In the genomic region with DNA sequence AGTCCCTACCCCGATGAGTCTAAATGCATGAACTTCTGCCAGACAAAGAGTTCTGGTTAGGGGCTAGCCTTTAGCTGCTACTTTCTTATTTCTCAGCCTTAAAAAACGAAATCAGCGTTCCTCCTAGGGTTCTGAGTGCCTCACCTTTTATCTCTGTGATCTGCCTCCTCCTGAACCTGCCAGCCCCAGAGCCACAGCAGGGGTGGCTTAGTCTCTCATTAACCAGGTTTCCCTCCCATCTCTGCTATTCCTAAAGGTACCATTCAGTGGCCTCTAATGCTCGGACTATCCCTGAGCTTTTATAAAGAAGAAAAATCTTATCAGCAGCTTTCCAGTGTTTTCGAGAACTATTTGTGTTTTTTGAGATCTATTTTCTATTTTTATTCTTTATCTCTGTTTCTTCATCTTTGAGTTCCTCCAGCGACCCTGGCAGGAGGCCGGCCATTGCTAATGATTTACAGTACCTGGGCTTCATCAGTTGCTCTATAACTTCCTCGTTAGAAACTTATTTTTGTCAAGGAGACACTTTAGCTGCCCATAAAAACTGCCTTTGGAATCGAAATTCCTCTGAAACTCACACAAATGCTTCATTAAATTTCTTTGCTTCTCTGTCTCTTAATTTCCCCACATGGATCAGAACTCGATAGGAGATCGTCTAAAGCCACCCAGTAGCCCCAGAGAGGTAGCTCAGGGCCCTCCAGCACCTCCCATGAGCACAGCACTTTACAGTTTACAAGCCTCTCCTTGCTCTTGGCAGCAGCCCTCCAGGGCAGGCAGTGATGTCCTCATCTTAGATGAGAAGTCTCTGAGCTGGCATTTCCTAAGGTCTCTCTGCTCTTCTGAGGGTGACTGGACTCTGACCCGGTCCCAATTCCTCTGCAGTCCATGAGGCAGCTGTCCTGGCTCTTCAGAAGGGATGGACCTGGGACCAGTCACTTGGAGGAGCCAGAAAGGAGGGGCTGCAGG, we compare ENCODE assay signal across 21 cellular contexts.
DNase-seq lines count a peak whose midpoint lies in the region; ATAC-seq, FAIRE-seq and TF ChIP-seq lines count a peak whose summit lies in the region.
"Had no signal": no experiment of that assay in that cellular context is flagged by ENCODE, and none has a peak within 500 bp of the region (broad histone marks: within the 10 kb centered on the region; RNA-seq: fewer than 3 reads in every experiment).

No MANE protein-coding gene starts in this region.

- TF ChIP-seq CTCF in right lobe of liver (IDR thresholded peaks at IDR 0.05) (no peak), HepG2 (CRISPR knock-in tag; IDR thresholded peaks at IDR 0.05) (no peak), hepatocyte (IDR thresholded peaks at IDR 0.05; ENCODE audit: poor library complexity) (no peak), nephron (IDR thresholded peaks at IDR 0.05; ENCODE audit: unreplicated experiment in 3 of 3) (no peak), Calu3 (IDR thresholded peaks at IDR 0.05; ENCODE audit: unreplicated experiment) (no peak)

- POLR2A ChIA-PET in HepG2 (lab: Yijun Ruan, JAX) = no interaction called here

- H2AFZ ChIP-seq in HepG2 (ENCODE audit: low read length) (no peak overlapping the region), hepatocyte (no peak overlapping the region)

- H3K27me3 ChIP-seq in right lobe of liver = no peaks in the 10 kb centered on the region
- H3K27me3 ChIP-seq in HepG2 (ENCODE audit: control insufficient read depth in 1 of 2, insufficient read depth in 2 of 2, low read length in 2 of 2) = peaks cover 0 to 5% of the 10 kb centered on the region in 2 experiments; a peak in 1 of 5 replicates
- H3K27me3 ChIP-seq in hepatocyte = no peaks in the 10 kb centered on the region

- in situ Hi-C loops in HepG2 (cut with HindIII; ENCODE audit: extremely low pct_ligation_motif_present, low pct_unique_long_range_greater_than_20kb) = no loop called here

- H3K27me3 Mint-ChIP-seq in nephron (ENCODE audit: low read depth) (peaks cover 5% of the 10 kb centered on the region), Calu3 (ENCODE audit: unreplicated experiment) (no peaks in the 10 kb centered on the region)
- peaks cover 12 to 17% of the 10 kb centered on the region in 2 donors for H3K27me3 Mint-ChIP-seq in effector memory CD8-positive, alpha-beta T cell
- H3K27me3 Mint-ChIP-seq: CD4-positive, CD25-positive, alpha-beta regulatory T cell had no signal

- H4K20me1 ChIP-seq in HepG2 (ENCODE audit: insufficient read depth, low read length) = no peaks in the 10 kb centered on the region
- H4K20me1 ChIP-seq in hepatocyte (ENCODE audit: insufficient read depth, poor library complexity, severe bottlenecking) = no peaks in the 10 kb centered on the region

- H3K79me2 ChIP-seq in HepG2 (ENCODE audit: insufficient read depth, low read length) = no peaks in the 10 kb centered on the region
- H3K79me2 ChIP-seq in hepatocyte = no peaks in the 10 kb centered on the region

- H3K9me3 ChIP-seq in right lobe of liver (no peaks in the 10 kb centered on the region), HepG2 (ENCODE audit: low read length) (no peaks in the 10 kb centered on the region), hepatocyte (ENCODE audit: low read depth) (no peaks in the 10 kb centered on the region)

- H3K4me3 Mint-ChIP-seq in nephron = no peak overlapping the region
- H3K4me3 Mint-ChIP-seq in effector memory CD8-positive, alpha-beta T cell = no peak overlapping the region
- no peak overlapping the region for H3K4me3 Mint-ChIP-seq in Calu3 (ENCODE audit: low read depth, unreplicated experiment)
- H3K4me3 Mint-ChIP-seq: B cell; CD4-positive, CD25-positive, alpha-beta regulatory T cell; H9 had no signal

- H3K36me3 Mint-ChIP-seq in nephron (ENCODE audit: low read depth) (peaks cover 12% of the 10 kb centered on the region), Calu3 (ENCODE audit: insufficient read depth, unreplicated experiment) (no peaks in the 10 kb centered on the region)
- no peaks in the 10 kb centered on the region for H3K36me3 Mint-ChIP-seq in effector memory CD8-positive, alpha-beta T cell (ENCODE audit: insufficient read depth)
- H3K36me3 Mint-ChIP-seq: CD4-positive, CD25-positive, alpha-beta regulatory T cell had no signal

- H3K27ac Mint-ChIP-seq in nephron (peak overlapping the region; percentile 57 to 74 (median 72)), Calu3 (ENCODE audit: unreplicated experiment) (no peak overlapping the region)
- H3K27ac Mint-ChIP-seq in effector memory CD8-positive, alpha-beta T cell = no peak overlapping the region
- H3K27ac Mint-ChIP-seq: B cell, H9 had no signal

- BruUV-seq in HepG2 (replicated peaks; lab: Mats Ljungman, UMichigan) = no TSS peak
- no TSS peak for BruUV-seq in Calu3 (replicated peaks; lab: Mats Ljungman, UMichigan)

- CTCF ChIA-PET in HepG2 (lab: Yijun Ruan, JAX; ENCODE audit: low intra/inter-chr PET ratio, low total read pairs) = no interaction called here
- CTCF ChIA-PET in Calu3 (lab: Charles Lee) = no interaction called here

- H3K36me3 ChIP-seq in right lobe of liver = no peaks in the 10 kb centered on the region
- no peaks in the 10 kb centered on the region for H3K36me3 ChIP-seq in HepG2 (replicated peaks in 1 of 2; ENCODE audit: control insufficient read depth in 1 of 2, insufficient read depth in 2 of 2, low read length in 2 of 2)
- no peaks in the 10 kb centered on the region for H3K36me3 ChIP-seq in hepatocyte (replicated peaks; ENCODE audit: insufficient read depth, low read depth)

- TF ChIP-seq POLR2A in right lobe of liver (IDR thresholded peaks at IDR 0.05) = no peak
- no peak for TF ChIP-seq POLR2A in HepG2 (IDR thresholded peaks at IDR 0.05; ENCODE audit: insufficient read depth in 1 of 2, low read depth in 2 of 2, low read length in 2 of 2)

- no peak for DNase-seq in right lobe of liver
- no peak for DNase-seq in HepG2 (ENCODE audit: low spot score)
- no peak for DNase-seq in hepatocyte (ENCODE audit: low spot score)
- no peak for DNase-seq in globus pallidus (ENCODE audit: low spot score)
- DNase-seq in effector memory CD8-positive, alpha-beta T cell = no peak
- no peak for DNase-seq in Calu3
- DNase-seq: 8988T; CD4-positive, CD25-positive, alpha-beta regulatory T cell; COR-L47; H9; NCI-H1105 treated with DMSO at 0.1 percent for 48 hours; NCI-H1694; NCI-H2227 treated with DMSO at 0.1 percent for 48 hours; NCI-H510A treated with DMSO at 0.1 percent for 48 hours; NCI-H82; OCI-M1 had no signal

- TF ChIP-seq EP300 in HepG2 (IDR thresholded peaks at IDR 0.05; ENCODE audit: low read depth in 2 of 2, low read length in 2 of 2) = no peak
- no peak for TF ChIP-seq EP300 in HepG2 (CRISPR knock-in tag; IDR thresholded peaks at IDR 0.05; ENCODE audit: borderline replicate concordance)

- H3K9me3 Mint-ChIP-seq in nephron (peaks cover 11% of the 10 kb centered on the region), Calu3 (ENCODE audit: low read depth, unreplicated experiment) (peaks cover 2% of the 10 kb centered on the region)
- peaks cover 0 to 2% of the 10 kb centered on the region in 2 donors for H3K9me3 Mint-ChIP-seq in effector memory CD8-positive, alpha-beta T cell

- FAIRE-seq in HepG2 (lab: Jason Lieb, UNC) = no peak
- FAIRE-seq: G401.6 had no signal

- no peak overlapping the region for H3K9ac ChIP-seq in HepG2 (ENCODE audit: insufficient read depth, low read depth, low read length)

- WGBS in right lobe of liver (ENCODE audit: insufficient coverage, low coverage, low lambda C conversion rate, missing lambda C conversion rate) = 36% methylated on average over 12 of the region's 12 CpGs
- 3% methylated on average over 12 of the region's 12 CpGs for WGBS in HepG2 (ENCODE audit: low lambda C conversion rate)
- WGBS in hepatocyte (ENCODE audit: low lambda C conversion rate, missing lambda C conversion rate) = 53% methylated on average over 12 of the region's 12 CpGs

- no peak overlapping the region for H3K27ac ChIP-seq in right lobe of liver
- no peak overlapping the region for H3K27ac ChIP-seq in HepG2 (ENCODE audit: extremely low read length, insufficient read depth, low read length)
- no peak overlapping the region for H3K27ac ChIP-seq in hepatocyte
- H3K27ac ChIP-seq: RWPE1 had no signal

- H3K4me1 ChIP-seq in right lobe of liver (peaks cover 0 to 20% (median 0%) of the 10 kb centered on the region in 4 donors), HepG2 (ENCODE audit: insufficient read depth, low read length) (no peaks in the 10 kb centered on the region), hepatocyte (ENCODE audit: insufficient read depth) (peaks cover 11% of the 10 kb centered on the region)

- no peak for TF ChIP-seq RAD21 in HepG2 (CRISPR knock-in tag; IDR thresholded peaks at IDR 0.05)

- H3K4me3 ChIP-seq in right lobe of liver (no peak overlapping the region), HepG2 (replicated peaks in 1 of 3; ENCODE audit: insufficient read depth in 1 of 3, low read depth in 2 of 3, low read length in 3 of 3) (no peak overlapping the region), hepatocyte (no peak overlapping the region)

- no peaks in the 10 kb centered on the region for H3K9me2 ChIP-seq in hepatocyte (replicated peaks; ENCODE audit: insufficient read depth)

- intact Hi-C loops in right lobe of liver (cut with DNase I) = no loop called here
- intact Hi-C loops in HepG2 (cut with micrococcal nuclease; ENCODE audit: unreplicated experiment) = no loop called here
- intact Hi-C loops in Calu3 (cut with micrococcal nuclease; ENCODE audit: unreplicated experiment) = no loop called here

- H3K4me2 ChIP-seq in HepG2 (ENCODE audit: low read depth, low read length) (no peak overlapping the region), hepatocyte (peak overlapping the region; percentile 58)

- peak; percentile 26 to 62 (median 58) for ATAC-seq in right lobe of liver
- no peak; the same call in 2 of the 3 replicates for ATAC-seq in HepG2
- ATAC-seq in HG03378 (IDR thresholded peaks at IDR 0.05; ENCODE audit: unreplicated experiment) = no peak
- no peak for ATAC-seq in effector memory CD8-positive, alpha-beta T cell (replicated peaks)

- H3K4me1 Mint-ChIP-seq in nephron (peaks cover 9% of the 10 kb centered on the region), Calu3 (ENCODE audit: low read depth, unreplicated experiment) (no peaks in the 10 kb centered on the region)
- H3K4me1 Mint-ChIP-seq in effector memory CD8-positive, alpha-beta T cell (ENCODE audit: low read depth in 2 of 2) = no peaks in the 10 kb centered on the region
- H3K4me1 Mint-ChIP-seq: B cell; CD4-positive, CD25-positive, alpha-beta regulatory T cell had no signal

TF ChIP-seq in HepG2, 621 proteins besides CTCF, POLR2A, EP300 and RAD21 (continues in another document):
- TF ChIP-seq ZFP36 (IDR thresholded peaks at IDR 0.05; ENCODE audit: borderline replicate concordance, low read depth, low read length, partially characterized antibody) = no peak
- no peak for TF ChIP-seq KLF13 (CRISPR knock-in tag; IDR thresholded peaks at IDR 0.05)
- no peak for TF ChIP-seq ZSCAN22 (CRISPR knock-in tag; IDR thresholded peaks at IDR 0.05)
- no peak for TF ChIP-seq ZNF143 (CRISPR knock-in tag; IDR thresholded peaks at IDR 0.05)
- no peak for TF ChIP-seq ZNF343 (CRISPR knock-in tag; IDR thresholded peaks at IDR 0.05)
- no peak for TF ChIP-seq ATAD3A (CRISPR knock-in tag; IDR thresholded peaks at IDR 0.05)
- no peak for TF ChIP-seq PPARG (CRISPR knock-in tag; conservative IDR thresholded peaks at IDR 0.05)
- no peak for TF ChIP-seq ZNF136 (CRISPR knock-in tag; IDR thresholded peaks at IDR 0.05; ENCODE audit: low read depth)

Comparison
In these comparisons a context has a peak if more than half of its experiments do, and no peak if none do; other contexts are left out.
1. ATAC-seq: peak in right lobe of liver (4 of 4); none in HepG2 (single experiment), HG03378 (single experiment) and effector memory CD8-positive, alpha-beta T cell (single experiment).
2. H3K27ac Mint-ChIP-seq: peak in nephron (3 of 3); none in effector memory CD8-positive, alpha-beta T cell (0 of 2) and Calu3 (single experiment).